ENCODE assay signal across 14 cellular contexts in genomic region chr19:2438178-2438577, GRCh38. TPM values are rescaled to one million over a fixed set of nuclear protein-coding genes. Genes with fewer than 3 reads are reported as not detected.
A peak's percentile ranks its signal among the peaks of the same experiment; 100 is the strongest.
DNase-seq lines count a peak whose midpoint lies in the region; ATAC-seq and TF ChIP-seq lines count a peak whose summit lies in the region.
"Had no signal": no experiment of that assay in that cellular context is flagged by ENCODE, and none has a peak within 500 bp of the region (broad histone marks: within the 10 kb centered on the region; RNA-seq: fewer than 3 reads in every experiment).

No MANE protein-coding gene starts in this region.

- no peak overlapping the region for H2BK15ac ChIP-seq in neuronal stem cell (ENCODE audit: low read length)

- H3K4ac ChIP-seq in neuronal stem cell (ENCODE audit: low read length), result no peak overlapping the region

- no peak overlapping the region for H4K91ac ChIP-seq in neuronal stem cell (ENCODE audit: low read depth, low read length, poor library complexity)

- H3K18ac ChIP-seq in neuronal stem cell (ENCODE audit: low read length), result no peak overlapping the region

- H3K27ac ChIP-seq in RWPE1 (0 out of 2 replicates have a peak overlapping the region, but pooled peaks have one; percentile 13), neuronal stem cell (replicated peaks; ENCODE audit: low read length) (no peak overlapping the region)
- H3K27ac ChIP-seq: A549, HL-60 had no signal

- POLR2A ChIA-PET in RWPE1 (lab: Yijun Ruan, JAX; ENCODE audit: low non-redundant PET), result no interaction called here

- no peaks in the 10 kb centered on the region for H3K4me1 ChIP-seq in neuronal stem cell (ENCODE audit: control insufficient read depth in 2 of 2, insufficient read depth in 1 of 2, low read depth in 1 of 2, low read length in 2 of 2)
- H3K4me1 ChIP-seq: A549, Caco-2 had no signal

- CTCF ChIA-PET in RWPE1 (lab: Yijun Ruan, JAX), result interaction anchor here (0.9 kb wide), 1 partner anchor 21 kb away, joined by 6 read pairs; no protein-coding TSS in a partner anchor

- no peaks in the 10 kb centered on the region for H3K9me3 ChIP-seq in neuronal stem cell (replicated peaks in 1 of 2; ENCODE audit: control insufficient read depth in 2 of 2, insufficient read depth in 1 of 2, low read depth in 1 of 2, low read length in 2 of 2)
- H3K9me3 ChIP-seq: A549, Caco-2 had no signal

- ATAC-seq in HG02970 (IDR thresholded peaks at IDR 0.05; ENCODE audit: low FRiP score, unreplicated experiment), result no peak
- ATAC-seq in stimulated activated naive CD8-positive, alpha-beta T cell treated with anti-CD3 and anti-CD28 coated beads, Interleukin-15, Interleukin-2, amounts not matched to agents 100 U/mL and 50 U/mL, for 24 hours, result no peak
- ATAC-seq: A549, HCT116 had no signal

- H3K23ac ChIP-seq in neuronal stem cell (ENCODE audit: low read depth, low read length, poor library complexity), result no peak overlapping the region

- no CpG with 5 or more reads among the region's 20 CpGs for WGBS in neuronal stem cell (ENCODE audit: extremely low coverage in 2 of 2, insufficient read length in 2 of 2, insufficient replicate concordance in 1 of 2), 2 donors

- no peak overlapping the region for H3K4me2 ChIP-seq in neuronal stem cell (ENCODE audit: insufficient read depth, low read length, poor library complexity, severe bottlenecking)
- H3K4me2 ChIP-seq: A549 had no signal

- TF ChIP-seq CTCF in GM06990 (IDR thresholded peaks at IDR 0.05; ENCODE audit: insufficient read depth, low read length, poor library complexity, severe bottlenecking), result no peak
- no peak for TF ChIP-seq CTCF in RWPE1 (conservative IDR thresholded peaks at IDR 0.05; ENCODE audit: low read depth)

- peak; percentile 12 for DNase-seq in GM06990 (ENCODE audit: extremely low read depth, insufficient read length)
- no peak for DNase-seq in RWPE1 (ENCODE audit: low spot score)
- DNase-seq in cerebellum (ENCODE audit: low spot score), result peak; percentile 65
- DNase-seq in neuronal stem cell (ENCODE audit: low spot score), result no peak
- no peak for DNase-seq in NCI-H2107 (lab: John Stamatoyannopoulos, UW)
- no peak for DNase-seq in stimulated activated naive CD8-positive, alpha-beta T cell treated with anti-CD3 and anti-CD28 coated beads, Interleukin-15, Interleukin-2, amounts not matched to agents 100 U/mL and 50 U/mL, for 24 hours
- DNase-seq: Caco-2; CD8-positive, alpha-beta memory T cell; DND-41; GF-D8 had no signal

- H3K4me3 ChIP-seq in GM06990 (replicated peaks; ENCODE audit: low read depth, low read length), result no peak overlapping the region
- no peak overlapping the region for H3K4me3 ChIP-seq in neuronal stem cell (ENCODE audit: low read length in 2 of 2)
- H3K4me3 ChIP-seq: A549 had no signal

- H2AK5ac ChIP-seq in neuronal stem cell (ENCODE audit: low read depth, low read length), result no peak overlapping the region

- peaks cover 40% of the 10 kb centered on the region for H3K36me3 ChIP-seq in GM06990 (ENCODE audit: control insufficient read depth, insufficient read depth, low read length)
- peaks cover 55 to 78% of the 10 kb centered on the region in 2 donors for H3K36me3 ChIP-seq in neuronal stem cell (replicated peaks in 1 of 2; ENCODE audit: control insufficient read depth in 2 of 2, insufficient read depth in 2 of 2, low read length in 2 of 2)

- no peak overlapping the region for H3K9ac ChIP-seq in neuronal stem cell (ENCODE audit: low read depth, low read length, poor library complexity)

- H2AFZ ChIP-seq in neuronal stem cell (ENCODE audit: low read length), result no peak overlapping the region

- no peak overlapping the region for H4K8ac ChIP-seq in neuronal stem cell (ENCODE audit: low read depth, low read length)

- no peaks in the 10 kb centered on the region for H3K27me3 ChIP-seq in GM06990 (replicated peaks; ENCODE audit: control insufficient read depth, insufficient read depth, low read length)
- H3K27me3 ChIP-seq in neuronal stem cell (ENCODE audit: control insufficient read depth in 3 of 3, insufficient read depth in 3 of 3, low read depth in 1 of 3, low read length in 3 of 3), result no peaks in the 10 kb centered on the region

- H3K79me1 ChIP-seq in neuronal stem cell (ENCODE audit: low read depth, low read length), result peaks cover 36% of the 10 kb centered on the region

- H2BK12ac ChIP-seq in neuronal stem cell (ENCODE audit: low read length), result no peak overlapping the region

- no peak overlapping the region for H3K14ac ChIP-seq in neuronal stem cell (ENCODE audit: low read length)

- peak overlapping the region; percentile 87 for H2BK5ac ChIP-seq in neuronal stem cell (ENCODE audit: low read length)

- H2BK120ac ChIP-seq in neuronal stem cell (ENCODE audit: low read depth, low read length), result no peak overlapping the region

RNA-seq across cellular contexts. Expression of gene TIMM13, which starts 10.8 kb away (rescaled TPM):
- 13.2 TPM for total RNA-seq in cerebellum
- polyA plus RNA-seq in neuronal stem cell (2013, experiment 1 of 2), result 75.3 TPM
- 72.7 TPM for polyA plus RNA-seq in neuronal stem cell (2013, experiment 2 of 2)

RNA-seq across cellular contexts. Expression of gene LMNB2, which starts 18.6 kb away (rescaled TPM):
- 51.5 TPM for total RNA-seq in cerebellum
- polyA plus RNA-seq in neuronal stem cell (2013, experiment 1 of 2), result 123 TPM
- 124 TPM for polyA plus RNA-seq in neuronal stem cell (2013, experiment 2 of 2)

RNA-seq across cellular contexts. Expression of gene GADD45B, which starts 37.7 kb away (rescaled TPM):
- 3.8 TPM for total RNA-seq in cerebellum
- 3.0 TPM for polyA plus RNA-seq in neuronal stem cell (2013, experiment 1 of 2)
- polyA plus RNA-seq in neuronal stem cell (2013, experiment 2 of 2), result 2.3 TPM

Comparison
In these comparisons a context has a peak if more than half of its experiments do, and no peak if none do; other contexts are left out.
1. DNase-seq: peak in GM06990 (single experiment) and cerebellum (single experiment); none in RWPE1 (single experiment), neuronal stem cell (single experiment), NCI-H2107 (single experiment) and stimulated activated naive CD8-positive, alpha-beta T cell treated with anti-CD3 and anti-CD28 coated beads, Interleukin-15, Interleukin-2, amounts not matched to agents 100 U/mL and 50 U/mL, for 24 hours (single experiment).